In the genomic region with DNA sequence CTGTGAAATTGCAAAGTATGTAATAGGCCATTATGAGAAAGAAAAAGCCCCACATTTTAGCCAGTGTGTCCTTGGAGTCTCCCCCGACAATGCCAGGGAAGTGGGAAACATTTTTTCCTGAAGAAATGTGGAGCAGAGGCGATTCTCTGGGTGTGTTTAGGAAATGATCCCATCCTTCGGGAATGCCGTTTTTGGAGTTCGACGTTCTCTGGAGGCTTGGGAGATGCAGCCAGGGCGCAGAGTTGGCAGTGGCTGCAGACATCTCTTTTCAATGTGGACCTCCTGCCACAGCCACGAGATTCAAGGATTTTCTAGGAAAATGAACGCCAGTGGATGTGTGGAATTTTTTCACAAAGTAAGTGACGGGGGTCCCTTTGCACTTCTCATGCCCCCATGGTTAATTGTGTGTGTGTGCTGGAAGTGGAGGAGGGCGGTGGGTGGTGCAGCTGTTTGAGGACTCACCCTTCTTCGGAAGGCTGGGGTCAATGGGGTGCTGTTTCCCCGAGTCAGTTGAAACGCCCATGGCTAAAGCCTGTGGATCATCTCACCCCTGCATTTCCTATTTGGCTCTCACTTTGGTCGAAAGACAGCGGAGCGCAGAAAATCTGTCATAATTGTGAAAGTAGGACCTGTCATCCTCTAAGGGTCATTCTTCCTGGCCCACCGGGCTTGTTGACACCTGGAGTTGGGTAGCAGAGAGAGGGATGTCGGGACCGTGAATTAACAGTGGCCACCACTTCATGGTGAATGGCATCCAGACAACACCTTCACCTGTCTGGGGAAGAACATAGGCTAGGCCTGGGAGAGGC, we compare ENCODE assay signal across 15 cellular contexts.
DNase-seq lines count a peak whose midpoint lies in the region; ATAC-seq and TF ChIP-seq lines count a peak whose summit lies in the region.
"Had no signal": no experiment of that assay in that cellular context is flagged by ENCODE, and none has a peak within 500 bp of the region (broad histone marks: within the 10 kb centered on the region; RNA-seq: fewer than 3 reads in every experiment).

No MANE protein-coding gene starts in this region.

- BruUV-seq in PC-9 (replicated peaks; lab: Mats Ljungman, UMichigan) (no TSS peak), Calu3 (replicated peaks; lab: Mats Ljungman, UMichigan) (no TSS peak)

- WGBS in esophagus squamous epithelium, 2 donors = 70 to 81% methylated on average over 14 to 17 of the region's 20 CpGs

- H3K4me1 ChIP-seq in PC-9 (replicated peaks; ENCODE audit: insufficient read depth) (peaks cover 59% of the 10 kb centered on the region), esophagus squamous epithelium (peaks cover 28 to 91% (median 48%) of the 10 kb centered on the region in 3 donors)

- H3K27ac ChIP-seq in PC-9 (peak overlapping the region; percentile 18; the same call in 1 of the 2 replicates), esophagus squamous epithelium (peak overlapping the region in 3 of 4 donors; percentile 51 to 77 (median 74))

- intact Hi-C loops in PC-9 (cut with micrococcal nuclease; ENCODE audit: unreplicated experiment) (no loop called here), esophagus squamous epithelium (cut with DNase I) (no loop called here), posterior vena cava (cut with DNase I) (no loop called here), Calu3 (cut with micrococcal nuclease; ENCODE audit: unreplicated experiment) (no loop called here)

- H3K9me3 Mint-ChIP-seq in Calu3 (ENCODE audit: low read depth, unreplicated experiment) = no peaks in the 10 kb centered on the region
- H3K9me3 Mint-ChIP-seq: activated T-helper 17 cell treated with anti-CD3 and anti-CD28 coated beads, Interleukin-2, amount 50 U/mL, for 72 hours; IgD-negative memory B cell; stimulated activated naive CD8-positive, alpha-beta T cell treated with anti-CD3 and anti-CD28 coated beads, Interleukin-15, Interleukin-2, amounts not matched to agents 100 ng/mL and 50 ng/mL, for 24 hours had no signal

- no peak overlapping the region for H3K27ac Mint-ChIP-seq in Calu3 (ENCODE audit: unreplicated experiment)
- H3K27ac Mint-ChIP-seq: activated T-helper 17 cell treated with anti-CD3 and anti-CD28 coated beads, Interleukin-2, amount 50 U/mL, for 72 hours; IgD-negative memory B cell; stimulated activated naive CD8-positive, alpha-beta T cell treated with anti-CD3 and anti-CD28 coated beads, Interleukin-15, Interleukin-2, amounts not matched to agents 100 ng/mL and 50 ng/mL, for 24 hours had no signal

- H3F3A ChIP-seq in PC-9 (ENCODE audit: insufficient read depth, low read depth) = peaks cover 46% of the 10 kb centered on the region

- DNase-seq in EH (ENCODE audit: low read depth) = peak; percentile 92
- DNase-seq in PC-9 = no peak
- DNase-seq in esophagus squamous epithelium (lab: John Stamatoyannopoulos, UW) = no peak
- DNase-seq in posterior vena cava (ENCODE audit: low spot score) = peak; percentile 78
- DNase-seq in Calu3 = no peak
- no peak for DNase-seq in GM19238 (ENCODE audit: insufficient read length, low spot score)
- DNase-seq: activated CD4-positive, alpha-beta T cell treated with anti-CD3 and anti-CD28 coated beads, Interleukin-2, amount 50 U/mL, for 1 hour; NCI-H1417 treated with DMSO at 0.1 percent for 48 hours; NCI-H526 treated with DMSO at 0.1 percent for 48 hours; T-helper 9 cell had no signal

- no peak overlapping the region for H3K4me2 ChIP-seq in PC-9

- peaks cover 96% of the 10 kb centered on the region for H3K79me2 ChIP-seq in PC-9 (ENCODE audit: low read depth)

- peaks cover 28% of the 10 kb centered on the region for H3K36me3 Mint-ChIP-seq in Calu3 (ENCODE audit: insufficient read depth, unreplicated experiment)

- H3K36me3 ChIP-seq in PC-9 (ENCODE audit: low read depth) (0 out of 2 replicates have a peak, but pooled peaks cover 8% of the 10 kb centered on the region), esophagus squamous epithelium (peaks cover 0 to 22% (median 0%) of the 10 kb centered on the region in 3 donors)
- H3K36me3 ChIP-seq: right atrium auricular region had no signal

- H2AFZ ChIP-seq in PC-9 = no peak overlapping the region

- H3K4me3 Mint-ChIP-seq in Calu3 (ENCODE audit: low read depth, unreplicated experiment) = no peak overlapping the region
- H3K4me3 Mint-ChIP-seq: activated T-helper 17 cell treated with anti-CD3 and anti-CD28 coated beads, Interleukin-2, amount 50 U/mL, for 72 hours; stimulated activated naive CD8-positive, alpha-beta T cell treated with anti-CD3 and anti-CD28 coated beads, Interleukin-15, Interleukin-2, amounts not matched to agents 100 ng/mL and 50 ng/mL, for 24 hours had no signal

- H3K27me3 Mint-ChIP-seq in Calu3 (ENCODE audit: unreplicated experiment) = no peaks in the 10 kb centered on the region
- H3K27me3 Mint-ChIP-seq: activated T-helper 17 cell treated with anti-CD3 and anti-CD28 coated beads, Interleukin-2, amount 50 U/mL, for 72 hours; IgD-negative memory B cell; stimulated activated naive CD8-positive, alpha-beta T cell treated with anti-CD3 and anti-CD28 coated beads, Interleukin-15, Interleukin-2, amounts not matched to agents 100 ng/mL and 50 ng/mL, for 24 hours had no signal

- H4K20me1 ChIP-seq in PC-9 (ENCODE audit: insufficient read depth) = 0 out of 2 replicates have a peak, but pooled peaks cover 5% of the 10 kb centered on the region

- no peak for ATAC-seq in GM19351 (IDR thresholded peaks at IDR 0.05; ENCODE audit: unreplicated experiment)
- ATAC-seq: activated T-helper 17 cell treated with anti-CD3 and anti-CD28 coated beads, Interleukin-2, amount 50 U/mL, for 72 hours had no signal

- no peak for TF ChIP-seq CTCF in PC-9 (conservative IDR thresholded peaks at IDR 0.05)
- no peak for TF ChIP-seq CTCF in esophagus squamous epithelium (IDR thresholded peaks at IDR 0.05)
- no peak for TF ChIP-seq CTCF in Calu3 (IDR thresholded peaks at IDR 0.05; ENCODE audit: unreplicated experiment)

- POLR2A ChIA-PET in PC-9 (lab: Charles Lee; ENCODE audit: unreplicated experiment) = no interaction called here

- no peak for TF ChIP-seq POLR2A in esophagus squamous epithelium (IDR thresholded peaks at IDR 0.05)

- no peaks in the 10 kb centered on the region for H3K9me2 ChIP-seq in PC-9 (ENCODE audit: insufficient read depth)

- H3K27me3 ChIP-seq in PC-9 (ENCODE audit: insufficient read depth, low read depth) (no peaks in the 10 kb centered on the region), esophagus squamous epithelium (no peaks in the 10 kb centered on the region)
- H3K27me3 ChIP-seq: right atrium auricular region had no signal

- H3K4me3 ChIP-seq in PC-9 = no peak overlapping the region
- no peak overlapping the region for H3K4me3 ChIP-seq in esophagus squamous epithelium
- H3K4me3 ChIP-seq: right atrium auricular region had no signal

- CTCF ChIA-PET in PC-9 (lab: Charles Lee) = no interaction called here
- CTCF ChIA-PET in Calu3 (lab: Charles Lee) = interaction anchor here (0.6 kb wide), 1 partner anchor 92 kb away, joined by 4 read pairs; no protein-coding TSS in a partner anchor

- H3K9me3 ChIP-seq in PC-9 (ENCODE audit: insufficient read depth, low read depth) (no peaks in the 10 kb centered on the region), esophagus squamous epithelium (no peaks in the 10 kb centered on the region)
- H3K9me3 ChIP-seq: right atrium auricular region had no signal

- H3K4me1 Mint-ChIP-seq in Calu3 (ENCODE audit: low read depth, unreplicated experiment) = peaks cover 53% of the 10 kb centered on the region

Comparison
In these comparisons a context has a peak if more than half of its experiments do, and no peak if none do; other contexts are left out.
1. DNase-seq: peak in EH (single experiment) and posterior vena cava (single experiment); none in PC-9 (0 of 2), esophagus squamous epithelium (single experiment), Calu3 (single experiment) and GM19238 (single experiment).